In the genomic region with DNA sequence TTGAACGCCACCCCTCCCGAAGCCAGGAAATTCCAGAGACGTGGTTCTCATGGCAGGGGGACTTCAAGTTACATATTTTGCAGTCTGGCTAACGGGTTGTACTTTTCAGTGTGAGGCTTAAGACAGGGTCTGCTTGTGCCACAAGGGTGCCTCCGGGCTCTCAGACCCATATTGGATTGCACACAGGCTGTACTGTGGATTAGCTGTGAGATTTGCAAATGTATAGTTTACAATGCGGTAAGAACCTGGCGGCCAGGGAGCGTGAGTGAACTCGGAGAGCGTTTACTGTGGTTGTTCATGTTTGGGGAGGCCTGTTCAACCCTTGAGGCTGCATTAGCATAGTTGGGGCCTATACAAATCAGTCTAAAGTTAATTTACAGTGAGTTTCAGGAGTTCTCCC, we compare ENCODE assay signal across 21 cellular contexts.
"Had no signal": no experiment of that assay in that cellular context is flagged by ENCODE, and none has a peak within 500 bp of the region (broad histone marks: within the 10 kb centered on the region; RNA-seq: fewer than 3 reads in every experiment).

No MANE protein-coding gene starts in this region.

- H3K27ac ChIP-seq: hepatocyte, neutrophil, spleen had no signal

- H2AFZ ChIP-seq: hepatocyte had no signal

- H3K9me3 ChIP-seq: neutrophil had no signal

- ATAC-seq: left cardiac atrium; left ventricle myocardium superior; natural killer cell treated with Interleukin-12 subunit alpha and Interleukin-12 subunit beta and Interleukin-15 and Interleukin-18, amount 100 ng/mL, for 72 hours; sciatic nerve had no signal

- H3K36me3 Mint-ChIP-seq: natural killer cell treated with Interleukin-12 subunit alpha and Interleukin-12 subunit beta and Interleukin-15 and Interleukin-18, amount 100 ng/mL, for 72 hours; type B pancreatic cell had no signal

- DNase-seq: erythroblast; foreskin melanocyte; head of caudate nucleus; kidney; left cardiac atrium; left ventricle myocardium superior; mesenchymal stem cell; midbrain; posterior cingulate gyrus; spleen; stimulated activated naive CD4-positive, alpha-beta T cell treated with Interleukin-2 at 50 U/mL for 16 hours had no signal

- H3K9me3 Mint-ChIP-seq: natural killer cell treated with Interleukin-12 subunit alpha and Interleukin-12 subunit beta and Interleukin-15 and Interleukin-18, amount 100 ng/mL, for 72 hours had no signal

- FAIRE-seq: colon, endothelial cell of umbilical vein, kidney, urothelium cell line had no signal

- H3K4me3 Mint-ChIP-seq: dendritic cell treated with granulocyte-macrophage colony-stimulating factor and Interleukin-4, amounts not matched to agents 40 ng/mL and 50 ng/mL, for 4 days; natural killer cell treated with Interleukin-12 subunit alpha and Interleukin-12 subunit beta and Interleukin-15 and Interleukin-18, amount 100 ng/mL, for 72 hours; type B pancreatic cell had no signal

- H3K4me1 ChIP-seq: spleen had no signal

- H3K4me2 ChIP-seq: hepatocyte had no signal

- H3K36me3 ChIP-seq: neutrophil, spleen had no signal

- H3K27ac Mint-ChIP-seq: dendritic cell treated with granulocyte-macrophage colony-stimulating factor and Interleukin-4, amounts not matched to agents 40 ng/mL and 50 ng/mL, for 4 days; natural killer cell treated with Interleukin-12 subunit alpha and Interleukin-12 subunit beta and Interleukin-15 and Interleukin-18, amount 100 ng/mL, for 72 hours; type B pancreatic cell had no signal

- H3K79me2 ChIP-seq: hepatocyte had no signal

- H3K4me3 ChIP-seq: hepatocyte, lung, spleen had no signal
